ENCODE assay signal across 19 cellular contexts in the genomic region with DNA sequence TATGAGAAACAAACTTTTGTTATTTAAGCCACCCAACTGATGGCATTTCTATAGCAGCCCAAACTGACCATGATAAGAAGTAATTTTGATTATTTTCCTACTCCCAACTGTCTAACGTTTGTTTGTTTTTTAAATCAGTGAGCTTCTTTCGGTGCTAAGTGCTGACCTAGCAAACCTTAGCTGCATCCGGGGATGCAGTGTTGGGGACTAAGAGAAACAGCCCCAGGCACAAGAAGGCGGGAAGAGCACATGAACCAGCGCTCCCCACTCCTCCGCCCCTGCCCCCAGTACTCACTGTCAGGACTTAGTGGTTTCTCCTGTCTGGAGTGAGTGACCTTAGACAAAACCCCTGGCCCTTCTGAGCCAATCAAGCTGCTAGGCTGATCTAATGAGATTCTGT.
DNase-seq lines count a peak whose midpoint lies in the region; ATAC-seq, FAIRE-seq and TF ChIP-seq lines count a peak whose summit lies in the region.
"Had no signal": no experiment of that assay in that cellular context is flagged by ENCODE, and none has a peak within 500 bp of the region (broad histone marks: within the 10 kb centered on the region; RNA-seq: fewer than 3 reads in every experiment).

No MANE protein-coding gene starts in this region.

- H3K36me3 ChIP-seq in GM23338 (ENCODE audit: insufficient read depth): no peaks in the 10 kb centered on the region

- TF ChIP-seq EP300 in A549 (IDR thresholded peaks at IDR 0.05): no peak

- peaks cover 2% of the 10 kb centered on the region for H3K36me3 Mint-ChIP-seq in GM23338 (ENCODE audit: low read depth)
- H3K36me3 Mint-ChIP-seq in WTC11: peaks cover 5% of the 10 kb centered on the region
- H3K36me3 Mint-ChIP-seq: CD4-positive, alpha-beta memory T cell had no signal

- no peak for DNase-seq in A549 (ENCODE audit: low read depth in 1 of 2, low spot score in 1 of 2)
- peak; percentile 6 for DNase-seq in GM23338 (ENCODE audit: low spot score)
- no peak for DNase-seq in WTC11 (ENCODE audit: low spot score)
- no peak for DNase-seq in NCI-H1417 treated with DMSO at 0.1 percent for 48 hours (lab: John Stamatoyannopoulos, UW)
- no peak for DNase-seq in NAMALWA (ENCODE audit: low spot score)
- DNase-seq: 8988T; C1 segment of cervical spinal cord; Calu3; CD4-positive, alpha-beta memory T cell; COR-L47; DMS53; DMS79 treated with DMSO at 0.1 percent for 48 hours; GM23248 had no signal

- POLR2A ChIA-PET in A549 (lab: Yijun Ruan, JAX) (no interaction called here), WTC11 (lab: Charles Lee) (no interaction called here)

- H3K4me1 ChIP-seq in A549 (no peaks in the 10 kb centered on the region), GM23338 (ENCODE audit: insufficient read depth) (peaks cover 8% of the 10 kb centered on the region; the same call in 1 of the 2 replicates)

- CTCF ChIA-PET in A549 (lab: Yijun Ruan, JAX): no interaction called here
- CTCF ChIA-PET in WTC11 (lab: Charles Lee): interaction anchor here (0.8 to 1.0 kb wide), 2 partner anchors 82 to 317 kb away, joined by 3 read pairs; no protein-coding TSS in a partner anchor

- no peak for TF ChIP-seq POLR2A in A549 (IDR thresholded peaks at IDR 0.05; ENCODE audit: low read length)

- H3K27ac ChIP-seq in A549 (no peak overlapping the region), GM23338 (ENCODE audit: low read depth) (no peak overlapping the region)
- H3K27ac ChIP-seq: GM23248 had no signal

- TF ChIP-seq RAD21 in A549 (conservative IDR thresholded peaks at IDR 0.05 in 1 of 2, IDR thresholded peaks at IDR 0.05 in 1 of 2): no peak

- no peak overlapping the region for H3K4me3 Mint-ChIP-seq in GM23338
- no peak overlapping the region for H3K4me3 Mint-ChIP-seq in WTC11
- H3K4me3 Mint-ChIP-seq: CD4-positive, alpha-beta memory T cell had no signal

- H3K4me3 ChIP-seq in A549 (no peak overlapping the region), GM23338 (no peak overlapping the region)
- H3K4me3 ChIP-seq: GM23248 had no signal

- no peak overlapping the region for H2AFZ ChIP-seq in GM23338
- H2AFZ ChIP-seq: GM23248 had no signal

- H3K9me3 ChIP-seq in A549: no peaks in the 10 kb centered on the region; the same call in 2 of the 3 replicates

- ATAC-seq in A549 (no peak), GM23338 (peak; percentile 34; the same call in 1 of the 3 replicates), WTC11 (peak; percentile 64), GM18868 (IDR thresholded peaks at IDR 0.05; ENCODE audit: unreplicated experiment) (no peak)
- ATAC-seq: HCT116 had no signal

- 11% methylated on average over 6 of the region's 6 CpGs for WGBS in A549 (ENCODE audit: missing lambda C conversion rate)

- no peaks in the 10 kb centered on the region for H3K27me3 ChIP-seq in GM23338 (ENCODE audit: insufficient read depth)

- FAIRE-seq in A549 (lab: Jason Lieb, UNC): no peak
- FAIRE-seq: G401.6, GM12892, GM19239, H54 had no signal

- H3F3A ChIP-seq in GM23338 (replicated peaks; ENCODE audit: low read depth): no peaks in the 10 kb centered on the region

- peaks cover 2% of the 10 kb centered on the region for H3K9me3 Mint-ChIP-seq in GM23338
- peaks cover 3% of the 10 kb centered on the region for H3K9me3 Mint-ChIP-seq in WTC11

- H3K27me3 Mint-ChIP-seq in GM23338 (ENCODE audit: insufficient read depth, low read depth, poor library complexity): peaks cover 2% of the 10 kb centered on the region
- no peaks in the 10 kb centered on the region; the same call in 1 of the 2 replicates for H3K27me3 Mint-ChIP-seq in WTC11 (ENCODE audit: low read depth)
- H3K27me3 Mint-ChIP-seq: CD4-positive, alpha-beta memory T cell had no signal

- TF ChIP-seq CTCF in A549 (IDR thresholded peaks at IDR 0.05) (no peak), GM23338 (conservative IDR thresholded peaks at IDR 0.05; ENCODE audit: low read depth in 2 of 2) (no peak), WTC11 (IDR thresholded peaks at IDR 0.05) (no peak)

- H3K27ac Mint-ChIP-seq in GM23338 (peak overlapping the region; percentile 54; the same call in 1 of the 2 replicates), WTC11 (no peak overlapping the region)
- H3K27ac Mint-ChIP-seq: CD4-positive, alpha-beta memory T cell had no signal

- H3K4me1 Mint-ChIP-seq in GM23338: peaks cover 9% of the 10 kb centered on the region; the same call in 2 of the 3 replicates
- peaks cover 10% of the 10 kb centered on the region for H3K4me1 Mint-ChIP-seq in WTC11
- H3K4me1 Mint-ChIP-seq: CD4-positive, alpha-beta memory T cell had no signal

- peaks cover 4% of the 10 kb centered on the region for H3K79me2 ChIP-seq in GM23338 (replicated peaks; ENCODE audit: insufficient read depth)

- no peaks in the 10 kb centered on the region; the same call in 1 of the 2 replicates for H3K9me2 ChIP-seq in GM23338 (ENCODE audit: insufficient read depth)

- H3K4me2 ChIP-seq in A549: no peak overlapping the region
- H3K4me2 ChIP-seq in GM23338: no peak overlapping the region

- H4K20me1 ChIP-seq in GM23338 (replicated peaks; ENCODE audit: insufficient read depth): no peaks in the 10 kb centered on the region

TF ChIP-seq in A549, 52 proteins besides CTCF, POLR2A, EP300 and RAD21:
- TF ChIP-seq SREBF2 (IDR thresholded peaks at IDR 0.05) (no peak), MAFK (IDR thresholded peaks at IDR 0.05; ENCODE audit: partially characterized antibody) (peak; percentile 19)

TF ChIP-seq in GM23338, 12 proteins besides CTCF, POLR2A, EP300 and RAD21:
- TF ChIP-seq ZNF331 (CRISPR knock-in tag; IDR thresholded peaks at IDR 0.05; ENCODE audit: low read depth): no peak
- no peak for TF ChIP-seq POLR2AphosphoS5 (IDR thresholded peaks at IDR 0.05; ENCODE audit: low read depth)
- TF ChIP-seq ZNF114 (CRISPR knock-in tag; IDR thresholded peaks at IDR 0.05): no peak
- no peak for TF ChIP-seq ETS1 (IDR thresholded peaks at IDR 0.05)
- TF ChIP-seq EZH2phosphoT487 (IDR thresholded peaks at IDR 0.05; ENCODE audit: unreplicated experiment): no peak
- TF ChIP-seq STAT1 (IDR thresholded peaks at IDR 0.05; ENCODE audit: unreplicated experiment): no peak
- TF ChIP-seq NANOG (IDR thresholded peaks at IDR 0.05; ENCODE audit: borderline replicate concordance): no peak
- TF ChIP-seq EZH2 (IDR thresholded peaks at IDR 0.05; ENCODE audit: low read depth, unreplicated experiment): no peak
- no peak for TF ChIP-seq JUNB (IDR thresholded peaks at IDR 0.05; ENCODE audit: unreplicated experiment)

TF ChIP-seq in WTC11, 78 proteins besides CTCF, POLR2A, EP300 and RAD21 (continues in another document):
- TF ChIP-seq ZNF416 (CRISPR knock-in tag; IDR thresholded peaks at IDR 0.05): no peak
- no peak for TF ChIP-seq TP53 (CRISPR knock-in tag; IDR thresholded peaks at IDR 0.05)
- no peak for TF ChIP-seq AR (CRISPR knock-in tag; IDR thresholded peaks at IDR 0.05)
- TF ChIP-seq JUN (CRISPR knock-in tag; IDR thresholded peaks at IDR 0.05): no peak
- TF ChIP-seq ZNF263 (CRISPR knock-in tag; IDR thresholded peaks at IDR 0.05; ENCODE audit: low read depth): no peak
- TF ChIP-seq, protein P1, sequence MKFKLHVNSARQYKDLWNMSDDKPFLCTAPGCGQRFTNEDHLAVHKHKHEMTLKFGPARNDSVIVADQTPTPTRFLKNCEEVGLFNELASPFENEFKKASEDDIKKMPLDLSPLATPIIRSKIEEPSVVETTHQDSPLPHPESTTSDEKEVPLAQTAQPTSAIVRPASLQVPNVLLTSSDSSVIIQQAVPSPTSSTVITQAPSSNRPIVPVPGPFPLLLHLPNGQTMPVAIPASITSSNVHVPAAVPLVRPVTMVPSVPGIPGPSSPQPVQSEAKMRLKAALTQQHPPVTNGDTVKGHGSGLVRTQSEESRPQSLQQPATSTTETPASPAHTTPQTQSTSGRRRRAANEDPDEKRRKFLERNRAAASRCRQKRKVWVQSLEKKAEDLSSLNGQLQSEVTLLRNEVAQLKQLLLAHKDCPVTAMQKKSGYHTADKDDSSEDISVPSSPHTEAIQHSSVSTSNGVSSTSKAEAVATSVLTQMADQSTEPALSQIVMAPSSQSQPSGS (CRISPR knock-in tag; IDR thresholded peaks at IDR 0.05; ENCODE audit: borderline replicate concordance, low read depth): no peak
- TF ChIP-seq ZBTB43 (CRISPR knock-in tag; IDR thresholded peaks at IDR 0.05): no peak
- no peak for TF ChIP-seq ESRRA (CRISPR knock-in tag; IDR thresholded peaks at IDR 0.05; ENCODE audit: borderline replicate concordance)
- TF ChIP-seq ZNF232 (CRISPR knock-in tag; IDR thresholded peaks at IDR 0.05): no peak
- TF ChIP-seq HMGA2 (CRISPR knock-in tag; IDR thresholded peaks at IDR 0.05): no peak
- TF ChIP-seq CREB1 (CRISPR knock-in tag; IDR thresholded peaks at IDR 0.05): no peak
- TF ChIP-seq SOX15 (CRISPR knock-in tag; IDR thresholded peaks at IDR 0.05): no peak

Comparison
In these comparisons a context has a peak if more than half of its experiments do, and no peak if none do; other contexts are left out.
1. ATAC-seq: peak in GM23338 (single experiment) and WTC11 (single experiment); none in A549 (0 of 2) and GM18868 (single experiment).